ENCODE assay signal across 10 cellular contexts in genomic region chr7:76372984-76373833, GRCh38. TPM values are rescaled to one million over a fixed set of nuclear protein-coding genes. Genes with fewer than 3 reads are reported as not detected.
DNase-seq lines count a peak whose midpoint lies in the region; ATAC-seq, FAIRE-seq and TF ChIP-seq lines count a peak whose summit lies in the region.
"Had no signal": no experiment of that assay in that cellular context is flagged by ENCODE, and none has a peak within 500 bp of the region (broad histone marks: within the 10 kb centered on the region; RNA-seq: fewer than 3 reads in every experiment).

No MANE protein-coding gene starts in this region.

- H3K27me3 ChIP-seq in heart left ventricle, result no peaks in the 10 kb centered on the region
- no peaks in the 10 kb centered on the region for H3K27me3 ChIP-seq in adipocyte (replicated peaks; ENCODE audit: control insufficient read depth, insufficient read depth, low read length)
- no peaks in the 10 kb centered on the region for H3K27me3 ChIP-seq in keratinocyte (ENCODE audit: control insufficient read depth, extremely low read depth, insufficient read depth, low read length)
- no peaks in the 10 kb centered on the region for H3K27me3 ChIP-seq in WERI-Rb-1 (ENCODE audit: insufficient read depth, low read depth, severe bottlenecking)
- H3K27me3 ChIP-seq: BE2C had no signal

- H3K9me1 ChIP-seq in keratinocyte (ENCODE audit: control insufficient read depth, extremely low read depth, insufficient read depth, low read length), result no peaks in the 10 kb centered on the region

- no peak overlapping the region for H3K9ac ChIP-seq in adipocyte (ENCODE audit: low read length)
- no peak overlapping the region for H3K9ac ChIP-seq in keratinocyte (ENCODE audit: control insufficient read depth, extremely low read depth, insufficient read depth, low read length)

- TF ChIP-seq POLR2A in heart left ventricle (IDR thresholded peaks at IDR 0.05), result no peak

- peak overlapping the region; percentile 30 for H2AFZ ChIP-seq in keratinocyte (ENCODE audit: control insufficient read depth, low read length)

- dilution Hi-C loops in keratinocyte (cut with MboI; ENCODE audit: extremely low pct_ligation_motif_present, low sequenced_read_pairs), result no loop called here

- H3K4me2 ChIP-seq in keratinocyte (ENCODE audit: control insufficient read depth, extremely low read depth, insufficient read depth, low read depth, low read length), result no peak overlapping the region

- no peaks in the 10 kb centered on the region for H4K20me1 ChIP-seq in keratinocyte (ENCODE audit: control insufficient read depth, extremely low read depth, insufficient read depth, low read length)

- intact Hi-C loops in heart left ventricle (cut with DNase I) (no loop called here), Right ventricle myocardium inferior (cut with DNase I) (no loop called here)

- no peaks in the 10 kb centered on the region for H3K79me2 ChIP-seq in keratinocyte (ENCODE audit: control insufficient read depth, insufficient read depth, low read length)

- ATAC-seq in heart left ventricle, result peak in 3 of 4 donors; percentile 20 to 47 (median 30)
- no peak for ATAC-seq in Right ventricle myocardium inferior
- ATAC-seq in GM18873 (IDR thresholded peaks at IDR 0.05; ENCODE audit: low FRiP score, unreplicated experiment), result no peak
- ATAC-seq in GM19467 (IDR thresholded peaks at IDR 0.05; ENCODE audit: unreplicated experiment), result no peak

- no peak for TF ChIP-seq CTCF in heart left ventricle (IDR thresholded peaks at IDR 0.05)
- no peak for TF ChIP-seq CTCF in keratinocyte (optimal IDR thresholded peaks at IDR 0.05 in 1 of 3, IDR thresholded peaks at IDR 0.05 in 1 of 3, conservative IDR thresholded peaks at IDR 0.05 in 1 of 3; ENCODE audit: extremely low read depth in 1 of 3, insufficient read depth in 2 of 3, low read length in 3 of 3)
- TF ChIP-seq CTCF in WERI-Rb-1 (IDR thresholded peaks at IDR 0.05; ENCODE audit: low read depth, low read length), result no peak

- no peak overlapping the region for H3K4me3 ChIP-seq in heart left ventricle
- no peak overlapping the region for H3K4me3 ChIP-seq in adipocyte (ENCODE audit: low read length)
- H3K4me3 ChIP-seq in keratinocyte (ENCODE audit: control insufficient read depth in 2 of 3, extremely low read depth in 1 of 3, insufficient read depth in 2 of 3, low read depth in 1 of 3, low read length in 3 of 3), result no peak overlapping the region
- no peak overlapping the region for H3K4me3 ChIP-seq in WERI-Rb-1 (ENCODE audit: low read depth, low read length)

- FAIRE-seq in keratinocyte (lab: Jason Lieb, UNC), result peak; percentile 43

- no peaks in the 10 kb centered on the region for H3K9me3 ChIP-seq in heart left ventricle
- H3K9me3 ChIP-seq in adipocyte (ENCODE audit: control insufficient read depth, low read length), result no peaks in the 10 kb centered on the region
- H3K9me3 ChIP-seq in keratinocyte (ENCODE audit: control insufficient read depth, low read depth, low read length), result no peaks in the 10 kb centered on the region
- no peaks in the 10 kb centered on the region for H3K9me3 ChIP-seq in WERI-Rb-1 (ENCODE audit: severe bottlenecking)
- H3K9me3 ChIP-seq: BE2C had no signal

- H3K4me1 ChIP-seq in heart left ventricle (peaks cover 0 to 16% (median 10%) of the 10 kb centered on the region in 12 donors), adipocyte (ENCODE audit: control insufficient read depth, insufficient read depth, low read length) (peaks cover 16% of the 10 kb centered on the region), keratinocyte (ENCODE audit: control insufficient read depth, extremely low read depth, insufficient read depth, low read length) (peaks cover 15% of the 10 kb centered on the region)
- H3K4me1 ChIP-seq: BE2C had no signal

- H3K27ac ChIP-seq in heart left ventricle, result peak overlapping the region in 1 of 12 donors; percentile 11
- no peak overlapping the region for H3K27ac ChIP-seq in keratinocyte (ENCODE audit: control insufficient read depth, insufficient read depth, low read length)
- no peak overlapping the region for H3K27ac ChIP-seq in WERI-Rb-1

- H3K36me3 ChIP-seq in heart left ventricle (no peaks in the 10 kb centered on the region), adipocyte (ENCODE audit: control insufficient read depth, insufficient read depth, low read length, severe bottlenecking) (no peaks in the 10 kb centered on the region), keratinocyte (ENCODE audit: control insufficient read depth in 2 of 2, extremely low read depth in 1 of 2, insufficient read depth in 2 of 2, low read length in 2 of 2) (no peaks in the 10 kb centered on the region), WERI-Rb-1 (no peaks in the 10 kb centered on the region)
- H3K36me3 ChIP-seq: BE2C had no signal

- DNase-seq in heart left ventricle, result peak in 1 of 5 donors; percentile 25
- no peak for DNase-seq in Right ventricle myocardium inferior (ENCODE audit: missing footprints)
- DNase-seq in adipocyte (ENCODE audit: low read depth), result peak; percentile 71
- no peak for DNase-seq in keratinocyte (ENCODE audit: low read depth, low spot score)
- DNase-seq in WERI-Rb-1, result no peak
- DNase-seq in NCI-H2081 treated with DMSO at 0.1 percent for 48 hours (lab: John Stamatoyannopoulos, UW), result no peak
- DNase-seq: BE2C, NCI-H1092 had no signal

- 83 to 89% (median 85%) methylated on average over 9 of the region's 9 CpGs for whole genome bisulfite sequencing in heart left ventricle, 4 donors

RNA-seq across cellular contexts. Expression of gene YWHAG, which starts 14.4 kb away (rescaled TPM):
- 100 to 1,000 TPM; 141 to 282 (median 196) TPM for total RNA-seq in heart left ventricle
- 100 to 1,000 TPM in 1 of 2 donors, 10 to 100 TPM in 1; 85.5 to 186 TPM for polyA plus RNA-seq in heart left ventricle
- 243 TPM for total RNA-seq in Right ventricle myocardium inferior
- polyA plus RNA-seq in keratinocyte, result 88.1 to 130 TPM (median 116 TPM) in 3 replicates
- polyA plus RNA-seq in keratinocyte (2011; ENCODE audit: low read depth), result 55.4 TPM
- polyA plus RNA-seq in keratinocyte (2011; cell fraction: cytosol; rRNA removed), result 122 and 131 TPM in 2 replicates
- polyA plus RNA-seq in keratinocyte (2011; cell fraction: nucleus; rRNA removed), result 139 and 153 TPM in 2 replicates
- 142 and 228 TPM in 2 replicates for polyA plus RNA-seq in keratinocyte (2012; ENCODE audit: low replicate concordance)
- polyA minus RNA-seq in keratinocyte, result 96.6 to 165 TPM (median 132 TPM) in 3 replicates
- polyA minus RNA-seq in keratinocyte (2011; cell fraction: cytosol; rRNA and poly(A)+ RNA removed), result 173 TPM
- 96.8 and 151 TPM in 2 replicates for polyA minus RNA-seq in keratinocyte (2011; cell fraction: nucleus; rRNA and poly(A)+ RNA removed)

RNA-seq across cellular contexts. Expression of gene SSC4D, which starts 36.3 kb away (rescaled TPM):
- total RNA-seq in heart left ventricle (1 to 10 TPM in 1 of 9 donors, under 1 TPM in 8; 0.23 to 1.2 (median 0.67) TPM), Right ventricle myocardium inferior (1.3 TPM)
- polyA plus RNA-seq in heart left ventricle (1 to 10 TPM; 1.1 to 1.6 TPM), keratinocyte (0.98 to 1.6 TPM (median 1.1 TPM) in 3 replicates)
- not detected for polyA plus RNA-seq in keratinocyte (2011; ENCODE audit: low read depth)
- 0.83 and 1.2 TPM in 2 replicates for polyA plus RNA-seq in keratinocyte (2011; cell fraction: cytosol; rRNA removed)
- 1.6 and 2.0 TPM in 2 replicates for polyA plus RNA-seq in keratinocyte (2011; cell fraction: nucleus; rRNA removed)
- 0.76 and 0.88 TPM in 2 replicates for polyA plus RNA-seq in keratinocyte (2012; ENCODE audit: low replicate concordance)
- 0.13 to 0.73 TPM (median 0.48 TPM) in 3 replicates for polyA minus RNA-seq in keratinocyte
- polyA minus RNA-seq in keratinocyte (2011; cell fraction: cytosol; rRNA and poly(A)+ RNA removed), result not detected
- polyA minus RNA-seq in keratinocyte (2011; cell fraction: nucleus; rRNA and poly(A)+ RNA removed), result 0.39 and 0.53 TPM in 2 replicates

RNA-seq across cellular contexts. Expression of gene ZP3, which starts 51.5 kb away (rescaled TPM):
- total RNA-seq in heart left ventricle, result 1 to 10 TPM in 1 of 9 donors, under 1 TPM in 5, not detected in 3; 0.24 to 8.1 (median 0.64) TPM
- polyA plus RNA-seq in heart left ventricle, result 1 to 10 TPM in 1 of 2 donors, under 1 TPM in 1; 0.53 to 1.3 TPM
- 0.46 TPM for total RNA-seq in Right ventricle myocardium inferior
- 6.9 to 13.6 TPM (median 7.7 TPM) in 3 replicates for polyA plus RNA-seq in keratinocyte
- polyA plus RNA-seq in keratinocyte (2011; ENCODE audit: low read depth), result 6.0 TPM
- 12.2 and 16.7 TPM in 2 replicates for polyA plus RNA-seq in keratinocyte (2011; cell fraction: cytosol; rRNA removed)
- polyA plus RNA-seq in keratinocyte (2011; cell fraction: nucleus; rRNA removed), result 7.9 and 10.3 TPM in 2 replicates
- polyA plus RNA-seq in keratinocyte (2012; ENCODE audit: low replicate concordance), result 13.7 and 24.8 TPM in 2 replicates
- polyA minus RNA-seq in keratinocyte, result 22.5 to 25.0 TPM (median 24.6 TPM) in 3 replicates
- 14.0 TPM for polyA minus RNA-seq in keratinocyte (2011; cell fraction: cytosol; rRNA and poly(A)+ RNA removed)
- polyA minus RNA-seq in keratinocyte (2011; cell fraction: nucleus; rRNA and poly(A)+ RNA removed), result 4.6 and 5.6 TPM in 2 replicates

Comparison
In these comparisons a context has a peak if more than half of its experiments do, and no peak if none do; other contexts are left out.
1. ATAC-seq: peak in heart left ventricle (3 of 4); none in Right ventricle myocardium inferior (single experiment), GM18873 (single experiment) and GM19467 (single experiment).